8 cellular contexts compared by ENCODE assay signal in genomic region chr11:2899080-2899783, GRCh38. TPM values are rescaled to one million over a fixed set of nuclear protein-coding genes. Genes with fewer than 3 reads are reported as not detected.
A peak's percentile ranks its signal among the peaks of the same experiment; 100 is the strongest.
DNase-seq lines count a peak whose midpoint lies in the region; ATAC-seq, FAIRE-seq and TF ChIP-seq lines count a peak whose summit lies in the region.

No MANE protein-coding gene starts in this region.

- H3K9me3 ChIP-seq in liver (ENCODE audit: control insufficient read depth in 4 of 4, low read length in 3 of 4) (no peaks in the 10 kb centered on the region), HepG2 (ENCODE audit: low read length) (no peaks in the 10 kb centered on the region), ascending aorta (no peaks in the 10 kb centered on the region), vagina (no peaks in the 10 kb centered on the region)

- DNase-seq in HepG2 (ENCODE audit: low spot score) (no peak), ascending aorta (ENCODE audit: low spot score in 2 of 2) (no peak), midbrain (lab: John Stamatoyannopoulos, UW) (peak; percentile 3), vagina (ENCODE audit: extremely low spot score in 2 of 2) (no peak)

- 73% methylated on average over 13 of the region's 13 CpGs for WGBS in liver
- WGBS in HepG2 (ENCODE audit: low lambda C conversion rate) = 92% methylated on average over 13 of the region's 13 CpGs

- no peak for FAIRE-seq in HepG2 (lab: Jason Lieb, UNC)

- ATAC-seq in HepG2 = no peak
- ATAC-seq in HG02588 (IDR thresholded peaks at IDR 0.05; ENCODE audit: unreplicated experiment) = no peak
- ATAC-seq in HG03469 (IDR thresholded peaks at IDR 0.05; ENCODE audit: unreplicated experiment) = no peak
- ATAC-seq in GM19452 (IDR thresholded peaks at IDR 0.05; ENCODE audit: unreplicated experiment) = no peak

- TF ChIP-seq CTCF in liver (IDR thresholded peaks at IDR 0.05; ENCODE audit: low read depth, low read length, missing input control) = no peak
- no peak for TF ChIP-seq CTCF in HepG2 (CRISPR knock-in tag; IDR thresholded peaks at IDR 0.05)
- no peak for TF ChIP-seq CTCF in ascending aorta (IDR thresholded peaks at IDR 0.05)
- no peak for TF ChIP-seq CTCF in vagina (IDR thresholded peaks at IDR 0.05)

- peak overlapping the region; percentile 60 to 66 for H3K27ac ChIP-seq in liver (ENCODE audit: low read depth in 1 of 2, low read length in 2 of 2)
- no peak overlapping the region for H3K27ac ChIP-seq in HepG2 (ENCODE audit: extremely low read length, insufficient read depth, low read length)
- H3K27ac ChIP-seq in ascending aorta = peak overlapping the region; percentile 43 to 50
- peak overlapping the region; percentile 82 for H3K27ac ChIP-seq in vagina

- no peaks in the 10 kb centered on the region for H4K20me1 ChIP-seq in HepG2 (ENCODE audit: insufficient read depth, low read length)

- H3K4me3 ChIP-seq in liver (ENCODE audit: low read depth in 1 of 3, low read length in 3 of 3) (no peak overlapping the region), HepG2 (replicated peaks in 1 of 3; ENCODE audit: insufficient read depth in 1 of 3, low read depth in 2 of 3, low read length in 3 of 3) (no peak overlapping the region), ascending aorta (no peak overlapping the region), vagina (no peak overlapping the region)

- H3K4me2 ChIP-seq in HepG2 (ENCODE audit: low read depth, low read length) = no peak overlapping the region

- BruUV-seq in HepG2 (replicated peaks; lab: Mats Ljungman, UMichigan) = no TSS peak

- in situ Hi-C loops in HepG2 (cut with HindIII; ENCODE audit: extremely low pct_ligation_motif_present, low pct_unique_long_range_greater_than_20kb) = loop anchor here (5.0 kb wide), 2 partner anchors 207 to 467 kb away; no protein-coding TSS in a partner anchor

- TF ChIP-seq POLR2A in HepG2 (IDR thresholded peaks at IDR 0.05; ENCODE audit: insufficient read depth in 1 of 2, low read depth in 2 of 2, low read length in 2 of 2) = no peak
- TF ChIP-seq POLR2A in vagina (IDR thresholded peaks at IDR 0.05) = no peak

- no peak for TF ChIP-seq RAD21 in liver (IDR thresholded peaks at IDR 0.05)
- no peak for TF ChIP-seq RAD21 in HepG2 (CRISPR knock-in tag; IDR thresholded peaks at IDR 0.05)

- peaks cover 7% of the 10 kb centered on the region for H3K79me2 ChIP-seq in HepG2 (ENCODE audit: insufficient read depth, low read length)

- H3K36me3 ChIP-seq in liver (ENCODE audit: control insufficient read depth in 4 of 4, insufficient read depth in 3 of 4, low read depth in 1 of 4, low read length in 3 of 4) = no peaks in the 10 kb centered on the region
- no peaks in the 10 kb centered on the region for H3K36me3 ChIP-seq in HepG2 (replicated peaks in 1 of 2; ENCODE audit: control insufficient read depth in 1 of 2, insufficient read depth in 2 of 2, low read length in 2 of 2)
- no peaks in the 10 kb centered on the region for H3K36me3 ChIP-seq in ascending aorta
- no peaks in the 10 kb centered on the region for H3K36me3 ChIP-seq in vagina

- no peak overlapping the region for H3K9ac ChIP-seq in liver (ENCODE audit: low read depth in 1 of 2, low read length in 2 of 2)
- H3K9ac ChIP-seq in HepG2 (ENCODE audit: insufficient read depth, low read depth, low read length) = no peak overlapping the region

- H3K27me3 ChIP-seq in liver (ENCODE audit: control insufficient read depth in 4 of 4, insufficient read depth in 4 of 4, low read length in 3 of 4) (no peaks in the 10 kb centered on the region), HepG2 (ENCODE audit: control insufficient read depth in 1 of 2, insufficient read depth in 2 of 2, low read length in 2 of 2) (peaks cover 0 to 8% of the 10 kb centered on the region in 2 experiments; a peak in 4 of 5 replicates), ascending aorta (no peaks in the 10 kb centered on the region), vagina (no peaks in the 10 kb centered on the region)

- H3K4me1 ChIP-seq in liver (ENCODE audit: control insufficient read depth in 4 of 4, insufficient read depth in 4 of 4, low read length in 3 of 4) (peaks cover 7 to 26% (median 14%) of the 10 kb centered on the region in 4 donors), HepG2 (ENCODE audit: insufficient read depth, low read length) (peaks cover 20% of the 10 kb centered on the region), ascending aorta (peaks cover 0 to 17% of the 10 kb centered on the region in 2 donors), vagina (peaks cover 44% of the 10 kb centered on the region)

- POLR2A ChIA-PET in HepG2 (lab: Yijun Ruan, JAX) = no interaction called here

- CTCF ChIA-PET in HepG2 (lab: Yijun Ruan, JAX; ENCODE audit: low intra/inter-chr PET ratio, low total read pairs) = no interaction called here

- H2AFZ ChIP-seq in HepG2 (ENCODE audit: low read length) = no peak overlapping the region

- TF ChIP-seq EP300 in HepG2 (IDR thresholded peaks at IDR 0.05; ENCODE audit: low read depth in 2 of 2, low read length in 2 of 2) (no peak), HepG2 (CRISPR knock-in tag; IDR thresholded peaks at IDR 0.05; ENCODE audit: borderline replicate concordance) (no peak)

- intact Hi-C loops in HepG2 (cut with micrococcal nuclease; ENCODE audit: unreplicated experiment) (no loop called here), ascending aorta (cut with DNase I) (no loop called here), vagina (cut with DNase I) (loop anchor here (10.0 kb wide), 2 partner anchors 474 to 594 kb away; partner anchors contain the start of genes C11orf21 and TSPAN32)

TF ChIP-seq in liver, 16 proteins besides CTCF, POLR2A, EP300 and RAD21 (continues in another document):
- no peak for TF ChIP-seq JUND (IDR thresholded peaks at IDR 0.05)

RNA-seq across cellular contexts. Expression of gene CDKN1C, which starts 13.7 kb away (rescaled TPM):
- total RNA-seq in liver (10 to 100 TPM in 1 of 2 donors, 1 to 10 TPM in 1; 2.6 to 10.2 TPM), HepG2 (2016; rRNA removed; fragmentation: Illumina TruSeq; extraction: Trizol) (not detected in 2 replicates), ascending aorta (18.1 TPM), vagina (67.3 TPM)
- polyA plus RNA-seq in liver (1 to 10 TPM; 2.7 to 4.3 TPM), HepG2 (2011; rRNA removed) (not detected in 2 replicates)
- total RNA-seq in HepG2 (2016; cell fraction: cytosol; rRNA removed; fragmentation: Illumina TruSeq; extraction: Trizol; ENCODE audit: low read depth) = not detected in 2 replicates
- total RNA-seq in HepG2 (2016; cell fraction: insoluble cytoplasmic fraction; rRNA removed; fragmentation: Illumina TruSeq; extraction: Trizol) = not detected in 2 replicates
- total RNA-seq in HepG2 (2016; cell fraction: membrane; rRNA removed; fragmentation: Illumina TruSeq; extraction: Trizol) = not detected in 2 replicates
- total RNA-seq in HepG2 (2016; cell fraction: nucleus; rRNA removed; fragmentation: Illumina TruSeq; extraction: Trizol) = not detected in 2 replicates
- not detected in 2 replicates for polyA plus RNA-seq in HepG2 (2011; cell fraction: cytosol; rRNA removed)
- polyA plus RNA-seq in HepG2 (2011; cell fraction: nucleus; rRNA removed) = 0.10 and 0.23 TPM in 2 replicates
- polyA plus RNA-seq in HepG2 (2012) = not detected in 2 replicates
- not detected in 2 replicates for polyA plus RNA-seq in HepG2 (2016; cell fraction: cytosol; fragmentation: Illumina TruSeq; extraction: Trizol; ENCODE audit: low read depth)
- polyA plus RNA-seq in HepG2 (2016; cell fraction: insoluble cytoplasmic fraction; fragmentation: Illumina TruSeq; extraction: Trizol; ENCODE audit: low read depth) = not detected in 2 replicates
- not detected in 2 replicates for polyA plus RNA-seq in HepG2 (2016; cell fraction: membrane; fragmentation: Illumina TruSeq; extraction: Trizol; ENCODE audit: low read depth)
- not detected in 2 replicates for polyA plus RNA-seq in HepG2 (2016; cell fraction: nucleus; fragmentation: Illumina TruSeq; extraction: Trizol; ENCODE audit: insufficient read depth, low read depth)
- 17.4 TPM in 1 of 2 replicates, not detected in the other for polyA minus RNA-seq in HepG2 (2011; rRNA and poly(A)+ RNA removed; ENCODE audit: low replicate concordance)
- polyA minus RNA-seq in HepG2 (2011; cell fraction: cytosol; rRNA and poly(A)+ RNA removed) = 0.30 and 0.70 TPM in 2 replicates
- 0.52 TPM in 1 of 2 replicates, not detected in the other for polyA minus RNA-seq in HepG2 (2011; cell fraction: nucleus; rRNA and poly(A)+ RNA removed)

RNA-seq across cellular contexts. Expression of gene PHLDA2, which starts 30.0 kb away (rescaled TPM):
- under 1 TPM in 1 of 2 donors, not detected in 1; 0.23 TPM for total RNA-seq in liver
- polyA plus RNA-seq in liver = 1 to 10 TPM in 1 of 2 donors, under 1 TPM in 1; 0.99 to 1.4 TPM
- total RNA-seq in HepG2 (2016; rRNA removed; fragmentation: Illumina TruSeq; extraction: Trizol) = 0.36 and 0.55 TPM in 2 replicates
- total RNA-seq in HepG2 (2016; cell fraction: cytosol; rRNA removed; fragmentation: Illumina TruSeq; extraction: Trizol; ENCODE audit: low read depth) = 0.40 TPM in 1 of 2 replicates, not detected in the other
- total RNA-seq in HepG2 (2016; cell fraction: insoluble cytoplasmic fraction; rRNA removed; fragmentation: Illumina TruSeq; extraction: Trizol) = 0.27 and 0.56 TPM in 2 replicates
- total RNA-seq in HepG2 (2016; cell fraction: membrane; rRNA removed; fragmentation: Illumina TruSeq; extraction: Trizol) = 0.31 and 0.65 TPM in 2 replicates
- not detected in 2 replicates for total RNA-seq in HepG2 (2016; cell fraction: nucleus; rRNA removed; fragmentation: Illumina TruSeq; extraction: Trizol)
- 0.78 and 1.5 TPM in 2 replicates for polyA plus RNA-seq in HepG2 (2011; rRNA removed)
- 2.2 and 3.8 TPM in 2 replicates for polyA plus RNA-seq in HepG2 (2011; cell fraction: cytosol; rRNA removed)
- polyA plus RNA-seq in HepG2 (2011; cell fraction: nucleus; rRNA removed) = 3.7 and 3.9 TPM in 2 replicates
- 1.5 and 2.9 TPM in 2 replicates for polyA plus RNA-seq in HepG2 (2012)
- polyA plus RNA-seq in HepG2 (2016; cell fraction: cytosol; fragmentation: Illumina TruSeq; extraction: Trizol; ENCODE audit: low read depth) = 1.1 and 1.5 TPM in 2 replicates
- 2.2 and 2.4 TPM in 2 replicates for polyA plus RNA-seq in HepG2 (2016; cell fraction: insoluble cytoplasmic fraction; fragmentation: Illumina TruSeq; extraction: Trizol; ENCODE audit: low read depth)
- polyA plus RNA-seq in HepG2 (2016; cell fraction: membrane; fragmentation: Illumina TruSeq; extraction: Trizol; ENCODE audit: low read depth) = 1.2 and 1.5 TPM in 2 replicates
- 2.0 and 2.5 TPM in 2 replicates for polyA plus RNA-seq in HepG2 (2016; cell fraction: nucleus; fragmentation: Illumina TruSeq; extraction: Trizol; ENCODE audit: insufficient read depth, low read depth)
- 1.2 and 12.9 TPM in 2 replicates for polyA minus RNA-seq in HepG2 (2011; rRNA and poly(A)+ RNA removed; ENCODE audit: low replicate concordance)
- polyA minus RNA-seq in HepG2 (2011; cell fraction: cytosol; rRNA and poly(A)+ RNA removed) = 0.88 and 1.4 TPM in 2 replicates
- 0.64 and 0.87 TPM in 2 replicates for polyA minus RNA-seq in HepG2 (2011; cell fraction: nucleus; rRNA and poly(A)+ RNA removed)
- total RNA-seq in ascending aorta = not detected
- 43.5 TPM for total RNA-seq in vagina

Comparison
In these comparisons a context has a peak if more than half of its experiments do, and no peak if none do; other contexts are left out.
1. RNA of gene PHLDA2, which starts 30.0 kb away (total RNA-seq): 43.5 TPM in vagina (single experiment); 0.27 to 0.65 TPM in HepG2, 0.23 TPM in liver and not detected in ascending aorta (single experiment); every median in the first group is over 10 times any median in the second.